ENCODE assay signal across 29 cellular contexts in genomic region chr15:77674327-77674726, GRCh38. TPM values are rescaled to one million over a fixed set of nuclear protein-coding genes. Genes with fewer than 3 reads are reported as not detected.
"Had no signal": no experiment of that assay in that cellular context is flagged by ENCODE, and none has a peak within 500 bp of the region (broad histone marks: within the 10 kb centered on the region; RNA-seq: fewer than 3 reads in every experiment).

No MANE protein-coding gene starts in this region.

- H3K9me3 ChIP-seq: body of pancreas, Peyer's patch, SJSA1, SK-N-SH had no signal

- H3K27me3 ChIP-seq: body of pancreas, Peyer's patch had no signal

- FAIRE-seq: astrocyte, K562, TTC549 had no signal

- H3K4me1 ChIP-seq: body of pancreas, Peyer's patch, SJSA1 had no signal

- H3K36me3 ChIP-seq: Peyer's patch, SJSA1 had no signal

- DNase-seq: activated CD4-positive, alpha-beta T cell treated with anti-CD3 and anti-CD28 coated beads for 36 hours; activated CD4-positive, alpha-beta T cell treated with anti-CD3 and anti-CD28 coated beads, Interleukin-2, amount 10 ng/mL, durations not matched to agents 7 days and 5 days; activated CD4-positive, alpha-beta T cell treated with anti-CD3 and anti-CD28 coated beads, Interleukin-2, amount 50 U/mL, for 48 hours; activated CD8-positive, alpha-beta T cell treated with anti-CD3 and anti-CD28 coated beads, Interleukin-2, amount 10 ng/mL, durations not matched to agents 7 days and 5 days; activated gamma-delta T cell; activated naive CD4-positive, alpha-beta T cell treated with Interleukin-2 at 50 U/mL for 16 hours; activated naive CD8-positive, alpha-beta T cell treated with anti-CD3 and anti-CD28 coated beads, Interleukin-2, amount 10 ng/mL, durations not matched to agents 7 days and 5 days; activated T-cell treated with anti-CD3 and anti-CD28 coated beads, Interleukin-2, amount 50 U/mL, for 24 hours; body of pancreas; central memory CD4-positive, alpha-beta T cell; NCI-H1048; NCI-H1105 treated with DMSO at 0.1 percent for 48 hours; NCI-H1436 treated with DMSO at 0.1 percent for 48 hours; NCI-H1694 treated with DMSO at 0.1 percent for 48 hours; NCI-H2029; NCI-H345; NCI-H524 treated with DMSO at 0.1 percent for 48 hours; NK-92 treated with Interleukin-12 subunit alpha and Interleukin-12 subunit beta, amount 100 ng/mL, for 24 hours; PC-3; Peyer's patch; RPMI8226; SHP77 treated with DMSO at 0.1 percent for 48 hours; SK-N-SH had no signal

- H3K27ac ChIP-seq: body of pancreas, Peyer's patch, SJSA1 had no signal

- H3K9ac ChIP-seq: SK-N-SH had no signal

- H3K4me3 ChIP-seq: body of pancreas, K562, Peyer's patch, SJSA1 had no signal

- H3K4me2 ChIP-seq: SK-N-SH had no signal

RNA-seq across cellular contexts. Expression of gene LINGO1, which starts 41.6 kb away (rescaled TPM):
- total RNA-seq: activated CD4-positive, alpha-beta T cell treated with anti-CD3 and anti-CD28 coated beads for 36 hours; activated CD4-positive, alpha-beta T cell treated with anti-CD3 and anti-CD28 coated beads, Interleukin-2, amount 10 ng/mL, durations not matched to agents 7 days and 5 days; activated CD8-positive, alpha-beta T cell treated with anti-CD3 and anti-CD28 coated beads, Interleukin-2, amount 10 ng/mL, durations not matched to agents 7 days and 5 days; activated naive CD8-positive, alpha-beta T cell treated with anti-CD3 and anti-CD28 coated beads, Interleukin-2, amount 10 ng/mL, durations not matched to agents 7 days and 5 days; activated T-helper 2 cell treated with anti-CD3 and anti-CD28 coated beads, Interferon-gamma antibody, Interleukin-2, Interleukin-4, amounts not matched to agents 10 μg/mL and 5 μg/mL and 100 μg/mL, durations not matched to agents 14 hours and 24 hours and 36 hours; MCF 10A; PC-3; SJSA1 had no signal
